Comparison of ENCODE assay signal across 12 cellular contexts in the genomic region with DNA sequence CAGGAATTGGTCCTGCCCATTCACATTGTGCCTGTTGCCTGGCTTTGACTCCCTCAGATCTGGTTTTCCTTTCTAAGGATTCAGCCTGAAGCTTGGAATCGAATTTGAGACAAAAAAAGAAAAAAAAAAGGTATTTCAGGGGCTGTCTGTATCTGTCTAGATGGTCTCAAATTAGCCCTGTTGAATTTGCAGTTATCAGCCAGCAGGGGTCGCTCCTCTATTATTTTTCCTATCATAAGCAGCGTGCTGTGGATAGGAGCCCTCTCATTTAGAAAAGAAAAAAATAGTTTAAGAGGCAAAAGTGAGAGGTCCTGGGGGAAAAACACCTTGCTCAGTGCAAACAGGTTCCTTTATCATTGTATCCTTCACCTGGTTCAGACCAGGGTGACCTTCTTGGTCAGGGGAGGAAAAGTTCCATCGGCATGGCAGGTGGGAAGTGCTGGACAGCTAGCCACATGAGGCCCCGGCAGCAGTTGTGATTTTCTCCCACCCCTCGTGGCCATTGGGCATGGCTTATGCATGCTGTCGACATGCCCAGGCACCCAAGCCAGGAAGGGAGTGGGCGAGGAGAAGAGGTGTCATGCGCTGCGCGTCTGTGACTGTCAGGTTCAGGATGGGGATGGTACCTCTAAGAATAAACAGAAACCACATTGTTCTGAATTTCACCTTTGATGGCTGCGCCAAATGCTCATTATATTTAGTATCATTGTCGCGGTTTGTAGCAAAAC. TPM values are rescaled to one million over a fixed set of nuclear protein-coding genes. Genes with fewer than 3 reads are reported as not detected.
A peak's percentile ranks its signal among the peaks of the same experiment; 100 is the strongest.
DNase-seq lines count a peak whose midpoint lies in the region; ATAC-seq, FAIRE-seq and TF ChIP-seq lines count a peak whose summit lies in the region.
"Had no signal": no experiment of that assay in that cellular context is flagged by ENCODE, and none has a peak within 500 bp of the region (broad histone marks: within the 10 kb centered on the region; RNA-seq: fewer than 3 reads in every experiment).

No MANE protein-coding gene starts in this region.

- TF ChIP-seq CTCF in H1 (IDR thresholded peaks at IDR 0.05; ENCODE audit: control extremely low read depth in 1 of 3, insufficient read depth in 1 of 3, low read depth in 1 of 3, low read length in 3 of 3) (peak in 1 of 3 experiments; percentile 17; a peak in 1 of 4 replicates), osteoblast (IDR thresholded peaks at IDR 0.05; ENCODE audit: extremely low read depth, low read depth, low read length) (peak; percentile 50), HepG2 (CRISPR knock-in tag; IDR thresholded peaks at IDR 0.05) (no peak)

- H3K4me3 ChIP-seq in H1 (ENCODE audit: extremely low read depth in 1 of 4, insufficient read depth in 2 of 4, low read depth in 3 of 4, low read length in 4 of 4) (no peak overlapping the region), osteoblast (ENCODE audit: insufficient read depth, low read length) (no peak overlapping the region), HepG2 (replicated peaks in 1 of 3; ENCODE audit: insufficient read depth in 1 of 3, low read depth in 2 of 3, low read length in 3 of 3) (no peak overlapping the region)

- no peak overlapping the region for H2BK12ac ChIP-seq in H1 (ENCODE audit: low read depth, low read length)

- H4K20me1 ChIP-seq in H1 (replicated peaks in 1 of 2; ENCODE audit: control insufficient read depth in 1 of 2, insufficient read depth in 2 of 2, low read length in 2 of 2) = no peaks in the 10 kb centered on the region
- H4K20me1 ChIP-seq in osteoblast (ENCODE audit: insufficient read depth, low read length) = no peaks in the 10 kb centered on the region
- no peaks in the 10 kb centered on the region for H4K20me1 ChIP-seq in HepG2 (ENCODE audit: insufficient read depth, low read length)

- POLR2A ChIA-PET in H1 (lab: Charles Lee; ENCODE audit: partially characterized antibody) = no interaction called here
- POLR2A ChIA-PET in HepG2 (lab: Yijun Ruan, JAX) = no interaction called here

- in situ Hi-C loops in HepG2 (cut with HindIII; ENCODE audit: extremely low pct_ligation_motif_present, low pct_unique_long_range_greater_than_20kb) = no loop called here

- H3K36me3 ChIP-seq in H1 (ENCODE audit: control insufficient read depth in 2 of 4, insufficient read depth in 4 of 4, low read length in 3 of 4) (peaks cover 0 to 2% (median 0%) of the 10 kb centered on the region in 4 experiments; a peak in 1 of 8 replicates), osteoblast (ENCODE audit: insufficient read depth, low read length) (no peaks in the 10 kb centered on the region), HepG2 (replicated peaks in 1 of 2; ENCODE audit: control insufficient read depth in 1 of 2, insufficient read depth in 2 of 2, low read length in 2 of 2) (no peaks in the 10 kb centered on the region)

- no peak overlapping the region for H2BK15ac ChIP-seq in H1 (ENCODE audit: low read length)

- no peaks in the 10 kb centered on the region for H3K23me2 ChIP-seq in H1 (ENCODE audit: low read depth, low read length)

- no peak overlapping the region for H2BK20ac ChIP-seq in H1 (ENCODE audit: low read length)

- H3K79me2 ChIP-seq in H1 (ENCODE audit: control insufficient read depth in 1 of 2, insufficient read depth in 2 of 2, low read length in 2 of 2) (no peaks in the 10 kb centered on the region), osteoblast (ENCODE audit: insufficient read depth, low read length) (no peaks in the 10 kb centered on the region), HepG2 (ENCODE audit: insufficient read depth, low read length) (no peaks in the 10 kb centered on the region)

- no peak overlapping the region for H2BK120ac ChIP-seq in H1 (replicated peaks; ENCODE audit: low read depth, low read length)

- FAIRE-seq in H1 (lab: Jason Lieb, UNC) (no peak), HepG2 (lab: Jason Lieb, UNC) (no peak)

- H3K4me1 ChIP-seq in H1 (replicated peaks in 1 of 4; ENCODE audit: control insufficient read depth in 3 of 4, insufficient read depth in 4 of 4, low read length in 3 of 4) = no peaks in the 10 kb centered on the region
- H3K4me1 ChIP-seq in osteoblast (ENCODE audit: insufficient read depth, low read length) = no peaks in the 10 kb centered on the region
- no peaks in the 10 kb centered on the region for H3K4me1 ChIP-seq in HepG2 (ENCODE audit: insufficient read depth, low read length)

- no peak overlapping the region for H3K14ac ChIP-seq in H1 (ENCODE audit: insufficient read length)

- H2AFZ ChIP-seq in H1 (ENCODE audit: low read length) (no peak overlapping the region), osteoblast (ENCODE audit: low read length) (no peak overlapping the region), HepG2 (ENCODE audit: low read length) (no peak overlapping the region)

- no peak overlapping the region for H4K8ac ChIP-seq in H1 (ENCODE audit: extremely low read depth, insufficient read depth, low read length)

- CTCF ChIA-PET in H1 (lab: Charles Lee; ENCODE audit: partially characterized antibody) (interaction anchor here (0.6 to 1.8 kb wide), 4 partner anchors 62 to 247 kb away, joined by 3 to 6 read pairs (median 3); no protein-coding TSS in a partner anchor), HepG2 (lab: Yijun Ruan, JAX; ENCODE audit: low intra/inter-chr PET ratio, low total read pairs) (interaction anchor here (0.6 kb wide), 1 partner anchor 194 kb away, joined by 3 read pairs; no protein-coding TSS in a partner anchor)

- BruUV-seq in HepG2 (replicated peaks; lab: Mats Ljungman, UMichigan) = no TSS peak

- H4K91ac ChIP-seq in H1 (replicated peaks; ENCODE audit: insufficient read length, low read length) = no peak overlapping the region

- DNase-seq in DMS53 (lab: John Stamatoyannopoulos, UW) = peak; percentile 10
- no peak for DNase-seq in DMS53 treated with DMSO at 0.1 percent for 48 hours (lab: John Stamatoyannopoulos, UW; ENCODE audit: unreplicated experiment)
- peak; percentile 36 for DNase-seq in NAMALWA (ENCODE audit: low spot score)
- DNase-seq in H1 (ENCODE audit: low read depth in 1 of 2, low spot score in 2 of 2) = no peak
- DNase-seq in osteoblast (ENCODE audit: insufficient read length, low spot score, missing footprints) = peak; percentile 46
- DNase-seq in HepG2 (ENCODE audit: low spot score) = no peak
- DNase-seq in NCI-H526 treated with DMSO at 0.1 percent for 48 hours (lab: John Stamatoyannopoulos, UW) = no peak
- DNase-seq: activated CD4-positive, alpha-beta T cell treated with anti-CD3 and anti-CD28 coated beads for 4 hours; effector memory CD4-positive, alpha-beta T cell; NCI-H2029 treated with DMSO at 0.1 percent for 48 hours had no signal

- intact Hi-C loops in HepG2 (cut with micrococcal nuclease; ENCODE audit: unreplicated experiment) = no loop called here

- H3K79me1 ChIP-seq in H1 (ENCODE audit: low read depth, low read length) = no peaks in the 10 kb centered on the region

- no peak overlapping the region for H3K18ac ChIP-seq in H1 (ENCODE audit: extremely low read depth, low read length)

- peaks cover 34 to 57% of the 10 kb centered on the region in 2 experiments for H3K9me3 ChIP-seq in H1 (ENCODE audit: insufficient read depth in 2 of 2, low read depth in 1 of 2, low read length in 1 of 2)
- no peaks in the 10 kb centered on the region for H3K9me3 ChIP-seq in osteoblast (ENCODE audit: low read depth, low read length)
- peaks cover 24% of the 10 kb centered on the region for H3K9me3 ChIP-seq in HepG2 (ENCODE audit: low read length)

- TF ChIP-seq POLR2A in H1 (IDR thresholded peaks at IDR 0.05; ENCODE audit: control extremely low read depth in 1 of 2, low read depth in 2 of 2, low read length in 2 of 2) (no peak), HepG2 (IDR thresholded peaks at IDR 0.05; ENCODE audit: insufficient read depth in 1 of 2, low read depth in 2 of 2, low read length in 2 of 2) (no peak)

- no peak overlapping the region for H3K4ac ChIP-seq in H1 (replicated peaks; ENCODE audit: insufficient read length, low read depth, low read length)

- TF ChIP-seq EP300 in H1 (IDR thresholded peaks at IDR 0.05; ENCODE audit: borderline replicate concordance in 1 of 2, low read depth in 2 of 2, low read length in 2 of 2) = no peak
- TF ChIP-seq EP300 in HepG2 (IDR thresholded peaks at IDR 0.05; ENCODE audit: low read depth in 2 of 2, low read length in 2 of 2) = no peak
- no peak for TF ChIP-seq EP300 in HepG2 (CRISPR knock-in tag; IDR thresholded peaks at IDR 0.05; ENCODE audit: borderline replicate concordance)

- no peak overlapping the region for H2BK5ac ChIP-seq in H1 (ENCODE audit: low read depth, low read length)

- H3K27me3 ChIP-seq in H1 (replicated peaks in 1 of 4; ENCODE audit: control insufficient read depth in 3 of 4, extremely low read depth in 1 of 4, insufficient read depth in 3 of 4, low read length in 3 of 4) (no peaks in the 10 kb centered on the region), osteoblast (ENCODE audit: insufficient read depth, low read length) (no peaks in the 10 kb centered on the region), HepG2 (ENCODE audit: control insufficient read depth in 1 of 2, insufficient read depth in 2 of 2, low read length in 2 of 2) (no peaks in the 10 kb centered on the region)

- H3K27ac ChIP-seq in H1 (ENCODE audit: low read depth, low read length) (no peak overlapping the region), osteoblast (ENCODE audit: low read depth, low read length) (no peak overlapping the region), HepG2 (ENCODE audit: extremely low read length, insufficient read depth, low read length) (no peak overlapping the region)

- no peak overlapping the region for H2AK5ac ChIP-seq in H1 (ENCODE audit: low read depth, low read length)

- H3K56ac ChIP-seq in H1 (replicated peaks; ENCODE audit: insufficient read length, low read depth, low read length) = no peak overlapping the region

- TF ChIP-seq RAD21 in H1 (IDR thresholded peaks at IDR 0.05 in 1 of 2, conservative IDR thresholded peaks at IDR 0.05 in 1 of 2; ENCODE audit: low read depth in 2 of 2, low read length in 2 of 2) (peak; percentile 38 to 43; a peak in 2 of 4 replicates), HepG2 (CRISPR knock-in tag; IDR thresholded peaks at IDR 0.05) (no peak)

- H3K9ac ChIP-seq in H1 (replicated peaks in 1 of 4; ENCODE audit: extremely low read depth in 1 of 4, low read depth in 3 of 4, low read length in 3 of 4) (no peak overlapping the region), HepG2 (ENCODE audit: insufficient read depth, low read depth, low read length) (no peak overlapping the region)

- no peak overlapping the region for H4K5ac ChIP-seq in H1 (ENCODE audit: insufficient read length, low read depth, low read length)

- WGBS in H1 (ENCODE audit: extremely low coverage in 1 of 2, insufficient coverage in 1 of 2, insufficient read length in 1 of 2, insufficient replicate concordance in 2 of 2, low coverage in 1 of 2, low lambda C conversion rate in 2 of 2, missing lambda C conversion rate in 1 of 2), 2 experiments = 85% methylated on average over 14 of the region's 14 CpGs; no CpG with 5 or more reads in 1 of the 2 experiments
- WGBS in HepG2 (ENCODE audit: low lambda C conversion rate) = 38% methylated on average over 13 of the region's 14 CpGs

- H3K23ac ChIP-seq in H1 (ENCODE audit: insufficient read length) = no peak overlapping the region

- H3K4me2 ChIP-seq in H1 (ENCODE audit: insufficient read depth in 1 of 2, low read depth in 2 of 2, low read length in 2 of 2) = no peak overlapping the region
- H3K4me2 ChIP-seq in osteoblast (ENCODE audit: insufficient read depth, low read length) = no peak overlapping the region
- H3K4me2 ChIP-seq in HepG2 (ENCODE audit: low read depth, low read length) = no peak overlapping the region

- ATAC-seq in HepG2 = no peak
- ATAC-seq in GM21723 (IDR thresholded peaks at IDR 0.05; ENCODE audit: unreplicated experiment) = no peak

RNA-seq across cellular contexts. Expression of a gene that starts 13.1 kb away (rescaled TPM):
- total RNA-seq in H1 (2021; fragmentation: NEBNext Ultra II Directional; extraction: Animal tissue kit (Norgen Biotek cat#: 25700)) = not detected in 2 replicates
- polyA plus RNA-seq in H1 (2011; rRNA removed) = not detected in 2 replicates
- polyA plus RNA-seq in H1 (2011; cell fraction: cytosol; rRNA removed) = not detected
- polyA plus RNA-seq in H1 (2011; cell fraction: nucleus; rRNA removed) = not detected
- polyA plus RNA-seq in H1 (2012, experiment 1 of 2) = not detected in 4 replicates
- polyA plus RNA-seq in H1 (2012, experiment 2 of 2) = not detected
- not detected for polyA plus RNA-seq in H1 (2013, experiment 1 of 2)
- not detected for polyA plus RNA-seq in H1 (2013, experiment 2 of 2)
- polyA minus RNA-seq in H1 (2011; rRNA and poly(A)+ RNA removed) = not detected in 2 replicates
- not detected for polyA minus RNA-seq in H1 (2011; cell fraction: cytosol; rRNA and poly(A)+ RNA removed)
- polyA minus RNA-seq in H1 (2011; cell fraction: nucleus; rRNA and poly(A)+ RNA removed) = not detected
- total RNA-seq in osteoblast = not detected in 2 replicates
- total RNA-seq in HepG2 (2016; rRNA removed; fragmentation: Illumina TruSeq; extraction: Trizol) = not detected in 2 replicates
- total RNA-seq in HepG2 (2016; cell fraction: cytosol; rRNA removed; fragmentation: Illumina TruSeq; extraction: Trizol; ENCODE audit: low read depth) = not detected in 2 replicates
- not detected in 2 replicates for total RNA-seq in HepG2 (2016; cell fraction: insoluble cytoplasmic fraction; rRNA removed; fragmentation: Illumina TruSeq; extraction: Trizol)
- total RNA-seq in HepG2 (2016; cell fraction: membrane; rRNA removed; fragmentation: Illumina TruSeq; extraction: Trizol) = not detected in 2 replicates
- not detected in 2 replicates for total RNA-seq in HepG2 (2016; cell fraction: nucleus; rRNA removed; fragmentation: Illumina TruSeq; extraction: Trizol)
- not detected in 2 replicates for polyA plus RNA-seq in HepG2 (2011; rRNA removed)
- polyA plus RNA-seq in HepG2 (2011; cell fraction: cytosol; rRNA removed) = not detected in 2 replicates
- polyA plus RNA-seq in HepG2 (2011; cell fraction: nucleus; rRNA removed) = not detected in 2 replicates
- polyA plus RNA-seq in HepG2 (2012) = not detected in 2 replicates
- not detected in 2 replicates for polyA plus RNA-seq in HepG2 (2016; cell fraction: cytosol; fragmentation: Illumina TruSeq; extraction: Trizol; ENCODE audit: low read depth)
- not detected in 2 replicates for polyA plus RNA-seq in HepG2 (2016; cell fraction: insoluble cytoplasmic fraction; fragmentation: Illumina TruSeq; extraction: Trizol; ENCODE audit: low read depth)
- not detected in 2 replicates for polyA plus RNA-seq in HepG2 (2016; cell fraction: membrane; fragmentation: Illumina TruSeq; extraction: Trizol; ENCODE audit: low read depth)
- not detected in 2 replicates for polyA plus RNA-seq in HepG2 (2016; cell fraction: nucleus; fragmentation: Illumina TruSeq; extraction: Trizol; ENCODE audit: insufficient read depth, low read depth)
- polyA minus RNA-seq in HepG2 (2011; rRNA and poly(A)+ RNA removed; ENCODE audit: low replicate concordance) = not detected in 2 replicates
- polyA minus RNA-seq in HepG2 (2011; cell fraction: cytosol; rRNA and poly(A)+ RNA removed) = not detected in 2 replicates
- not detected in 2 replicates for polyA minus RNA-seq in HepG2 (2011; cell fraction: nucleus; rRNA and poly(A)+ RNA removed)
- total RNA-seq: A172 had no signal

Comparison
In these comparisons a context has a peak if more than half of its experiments do, and no peak if none do; other contexts are left out.
1. DNase-seq: peak in DMS53 (single experiment), NAMALWA (single experiment) and osteoblast (single experiment); none in DMS53 treated with DMSO at 0.1 percent for 48 hours (single experiment), H1 (0 of 2), HepG2 (single experiment) and NCI-H526 treated with DMSO at 0.1 percent for 48 hours (single experiment).